18 cellular contexts compared by ENCODE assay signal in the genomic region with DNA sequence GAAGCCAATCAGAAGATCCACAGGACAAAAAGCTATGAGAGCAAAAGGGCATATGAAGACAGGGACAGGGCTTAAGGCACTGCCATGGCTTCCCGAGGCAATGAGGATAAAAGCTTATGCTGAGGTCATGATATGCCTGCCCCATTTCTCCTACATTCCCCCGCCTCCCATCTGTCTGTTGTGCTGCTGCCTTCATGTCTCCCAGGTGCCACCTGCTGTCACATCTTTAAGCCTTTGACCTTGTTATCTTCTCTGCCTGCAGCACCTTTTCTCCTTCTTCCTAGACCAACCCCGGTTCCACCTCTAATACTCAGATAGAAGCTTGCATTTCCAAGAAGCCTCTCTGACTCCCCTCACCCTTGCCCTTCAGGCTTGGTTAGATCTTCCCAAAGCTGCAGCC.
A peak's percentile ranks its signal among the peaks of the same experiment; 100 is the strongest.
DNase-seq lines count a peak whose midpoint lies in the region; ATAC-seq lines count a peak whose summit lies in the region.
"Had no signal": no experiment of that assay in that cellular context is flagged by ENCODE, and none has a peak within 500 bp of the region (broad histone marks: within the 10 kb centered on the region; RNA-seq: fewer than 3 reads in every experiment).

No MANE protein-coding gene starts in this region.

- WGBS in mesendoderm (ENCODE audit: extremely low coverage, insufficient coverage, low lambda C conversion rate), result no CpG with 5 or more reads among the region's 3 CpGs

- DNase-seq in NCI-H1417 (lab: John Stamatoyannopoulos, UW), result peak in 2 of 3 experiments; percentile 16 to 50
- DNase-seq in NCI-H1417 treated with DMSO at 0.1 percent for 48 hours (lab: John Stamatoyannopoulos, UW), result no peak
- DNase-seq in KBM-7, result peak; percentile 19
- DNase-seq in SK-MEL-5 (ENCODE audit: low read depth, low spot score), result peak; percentile 21
- peak; percentile 79 for DNase-seq in mesendoderm
- DNase-seq in activated effector memory CD4-positive, alpha-beta T cell treated with Interleukin-2 at 50 U/mL for 16 hours, result no peak
- no peak for DNase-seq in T-helper 9 cell
- DNase-seq: ACHN; activated CD4-positive, CD25-positive, alpha-beta regulatory T cell treated with anti-CD3 and anti-CD28 coated beads, Interleukin-2, amount 50 U/mL, for 72 hours; activated T-cell treated with anti-CD3 and anti-CD28 coated beads, Interleukin-2, amount 50 U/mL, for 24 hours; adrenal gland; cortex of kidney; midbrain; pancreas; stimulated activated CD4-positive, alpha-beta T cell treated with anti-CD3 and anti-CD28 coated beads, Interleukin-15, amount 100 ng/mL, for 24 hours; trophoblast cell had no signal

- H3K4me3 ChIP-seq in mesendoderm (ENCODE audit: low read length), result no peak overlapping the region
- H3K4me3 ChIP-seq: adrenal gland, pancreas, SK-N-MC had no signal

- no peak overlapping the region for H2BK15ac ChIP-seq in mesendoderm (replicated peaks; ENCODE audit: low read depth)

- no peaks in the 10 kb centered on the region for H3K4me1 ChIP-seq in mesendoderm (ENCODE audit: control insufficient read depth, low read depth, low read length)
- H3K4me1 ChIP-seq: adrenal gland, pancreas had no signal

- H3K23ac ChIP-seq in mesendoderm (ENCODE audit: low read length), result no peak overlapping the region

- H4K8ac ChIP-seq in mesendoderm (ENCODE audit: low read depth, low read length), result no peak overlapping the region

- no peak overlapping the region for H2BK120ac ChIP-seq in mesendoderm (ENCODE audit: low read depth, low read length)

- no peak overlapping the region for H3K27ac ChIP-seq in mesendoderm (ENCODE audit: low read depth, low read length)
- H3K27ac ChIP-seq: adrenal gland, pancreas, SK-N-MC had no signal

- no peak overlapping the region for H3K4me2 ChIP-seq in mesendoderm (ENCODE audit: low read length)

- no peak overlapping the region for H2AK5ac ChIP-seq in mesendoderm (ENCODE audit: low read length)

- H3K79me2 ChIP-seq in mesendoderm (ENCODE audit: control insufficient read depth, insufficient read depth, low read length), result no peaks in the 10 kb centered on the region

- H3K79me1 ChIP-seq in mesendoderm (ENCODE audit: low read length), result no peaks in the 10 kb centered on the region

- in situ Hi-C loops in KBM-7 (cut with MboI; ENCODE audit: low pct_unique_long_range_greater_than_20kb, low sequenced_read_pairs), result no loop called here
- in situ Hi-C loops in SK-MEL-5 (cut with HindIII; ENCODE audit: low pct_unique_long_range_greater_than_20kb, low sequenced_read_pairs), result no loop called here

- H3K18ac ChIP-seq in mesendoderm (ENCODE audit: low read length), result no peak overlapping the region

- H3K56ac ChIP-seq in mesendoderm (ENCODE audit: low read length), result no peak overlapping the region

- H3K9ac ChIP-seq in mesendoderm (ENCODE audit: low read length), result no peak overlapping the region

- no peak overlapping the region for H4K5ac ChIP-seq in mesendoderm (ENCODE audit: low read length)

- no peak overlapping the region for H3K4ac ChIP-seq in mesendoderm (ENCODE audit: low read depth, low read length)

- no peak overlapping the region for H2BK5ac ChIP-seq in mesendoderm (ENCODE audit: low read length)

- no peaks in the 10 kb centered on the region for H3K27me3 ChIP-seq in mesendoderm (ENCODE audit: insufficient read depth, low read length, poor library complexity)

- no peaks in the 10 kb centered on the region for H3K36me3 ChIP-seq in mesendoderm (ENCODE audit: control insufficient read depth, insufficient read depth, low read length)
- H3K36me3 ChIP-seq: adrenal gland, pancreas had no signal

- ATAC-seq in GM18870 (IDR thresholded peaks at IDR 0.05; ENCODE audit: unreplicated experiment), result no peak
- ATAC-seq: pancreas had no signal

Comparison
In these comparisons a context has a peak if more than half of its experiments do, and no peak if none do; other contexts are left out.
1. DNase-seq: peak in NCI-H1417 (2 of 3), KBM-7 (single experiment), SK-MEL-5 (single experiment) and mesendoderm (single experiment); none in NCI-H1417 treated with DMSO at 0.1 percent for 48 hours (single experiment), activated effector memory CD4-positive, alpha-beta T cell treated with Interleukin-2 at 50 U/mL for 16 hours (single experiment) and T-helper 9 cell (single experiment).